ENCODE assay signal across 8 cellular contexts in the genomic region with DNA sequence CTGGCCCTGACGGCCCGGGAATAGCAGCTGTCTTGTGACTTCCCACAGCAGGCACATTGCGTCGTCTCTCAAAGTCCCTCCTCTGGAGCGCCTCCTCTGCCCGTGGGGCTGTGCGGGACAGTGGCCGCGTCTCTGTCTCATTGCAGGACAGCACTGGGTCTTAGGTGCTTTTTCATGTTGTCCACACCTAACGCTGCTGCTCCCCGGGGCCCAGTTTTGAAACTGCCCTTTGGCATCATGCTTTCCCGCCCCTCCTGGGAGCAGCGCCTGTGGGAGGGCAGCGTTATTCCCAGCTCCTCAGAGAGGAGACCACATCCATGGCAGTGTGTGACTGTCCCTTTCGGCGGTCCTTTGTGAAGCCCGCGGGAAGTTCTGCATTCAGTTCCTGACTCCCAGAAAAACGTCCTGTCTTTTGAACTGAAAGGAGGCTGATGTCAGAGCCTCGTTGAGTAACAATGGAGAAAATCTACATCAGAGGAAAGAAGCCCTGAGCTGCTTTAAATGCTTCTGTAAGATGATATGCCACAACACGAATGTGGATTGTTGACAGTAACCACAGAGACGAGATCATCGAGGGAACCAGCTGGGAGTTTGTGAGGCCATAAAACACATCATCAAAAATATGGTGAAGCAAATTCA.
DNase-seq lines count a peak whose midpoint lies in the region; ATAC-seq and TF ChIP-seq lines count a peak whose summit lies in the region.

No MANE protein-coding gene starts in this region.

- H2AFZ ChIP-seq in PC-3 (ENCODE audit: low read length) (no peak overlapping the region), trophoblast cell (ENCODE audit: insufficient read depth, low read length, poor library complexity) (no peak overlapping the region)

- H3K4me1 ChIP-seq in PC-3 (ENCODE audit: insufficient read depth, low read length), result no peaks in the 10 kb centered on the region
- peaks cover 4 to 8% of the 10 kb centered on the region in 2 experiments for H3K4me1 ChIP-seq in trophoblast cell (ENCODE audit: control insufficient read depth in 1 of 2, insufficient read depth in 2 of 2, low read length in 2 of 2)

- intact Hi-C loops in PC-3 (cut with micrococcal nuclease), result no loop called here

- H3K4me2 ChIP-seq in PC-3 (ENCODE audit: low read length), result peak overlapping the region; percentile 21; the same call in 1 of the 2 replicates
- H3K4me2 ChIP-seq in trophoblast cell (ENCODE audit: low read length), result no peak overlapping the region

- no peak overlapping the region for H3K14ac ChIP-seq in trophoblast cell (ENCODE audit: low read length)

- H3K79me1 ChIP-seq in trophoblast cell (ENCODE audit: low read length), result no peaks in the 10 kb centered on the region

- TF ChIP-seq CTCF in HFFc6 (IDR thresholded peaks at IDR 0.05) (no peak), PC-3 (conservative IDR thresholded peaks at IDR 0.05; ENCODE audit: low read depth, low read length) (no peak)

- H3K9ac ChIP-seq in PC-3 (ENCODE audit: low read length) (no peak overlapping the region), trophoblast cell (ENCODE audit: low read length) (no peak overlapping the region)

- H4K91ac ChIP-seq in trophoblast cell (ENCODE audit: low read depth, low read length), result no peak overlapping the region

- H3K27me3 Mint-ChIP-seq in HFFc6 (ENCODE audit: insufficient read depth), result peaks cover 9% of the 10 kb centered on the region

- no peak overlapping the region for H4K8ac ChIP-seq in trophoblast cell (ENCODE audit: low read depth, low read length)

- CTCF ChIA-PET in PC-3 (lab: Charles Lee), result no interaction called here

- H3K27me3 ChIP-seq in PC-3 (ENCODE audit: low read length) (peaks cover 74% of the 10 kb centered on the region), trophoblast cell (ENCODE audit: insufficient read depth, low read length) (no peaks in the 10 kb centered on the region)

- H4K20me1 ChIP-seq in PC-3 (ENCODE audit: low read length), result no peaks in the 10 kb centered on the region

- no peak overlapping the region for H2BK5ac ChIP-seq in trophoblast cell (ENCODE audit: low read depth, low read length, poor library complexity)

- H3K18ac ChIP-seq in trophoblast cell (ENCODE audit: low read length), result no peak overlapping the region

- WGBS in trophoblast cell (ENCODE audit: extremely low coverage, insufficient coverage, insufficient read length), result no CpG with 5 or more reads among the region's 23 CpGs

- no peak overlapping the region for H2BK120ac ChIP-seq in trophoblast cell (ENCODE audit: insufficient read depth, low read length, poor library complexity)

- H3K4me3 ChIP-seq in PC-3 (ENCODE audit: low read length) (no peak overlapping the region), trophoblast cell (ENCODE audit: low read depth, low read length) (no peak overlapping the region)

- no peaks in the 10 kb centered on the region for H3K4me1 Mint-ChIP-seq in HFFc6 (ENCODE audit: low read depth)

- H3K23ac ChIP-seq in trophoblast cell (ENCODE audit: low read length), result no peak overlapping the region

- no TSS peak for BruUV-seq in PC-3 (replicated peaks; lab: Mats Ljungman, UMichigan)

- no peaks in the 10 kb centered on the region for H3K36me3 ChIP-seq in PC-3 (ENCODE audit: low read depth, low read length)
- peaks cover 5 to 16% of the 10 kb centered on the region in 2 experiments for H3K36me3 ChIP-seq in trophoblast cell (ENCODE audit: control insufficient read depth in 1 of 2, insufficient read depth in 2 of 2, low read length in 2 of 2)

- H3K4ac ChIP-seq in trophoblast cell (ENCODE audit: low read depth, low read length), result no peak overlapping the region

- no peak overlapping the region for H2BK12ac ChIP-seq in trophoblast cell (ENCODE audit: low read length)

- no peak overlapping the region for H3K4me3 Mint-ChIP-seq in HFFc6

- no peaks in the 10 kb centered on the region for H3F3A ChIP-seq in PC-3 (ENCODE audit: low read length, unreplicated experiment)

- no peak overlapping the region for H3K27ac Mint-ChIP-seq in HFFc6

- H3K27ac ChIP-seq in PC-3 (ENCODE audit: low read length) (no peak overlapping the region), trophoblast cell (ENCODE audit: low read depth, low read length) (no peak overlapping the region)

- H2AK5ac ChIP-seq in trophoblast cell (ENCODE audit: low read length), result no peak overlapping the region

- no peak overlapping the region for H4K12ac ChIP-seq in trophoblast cell (ENCODE audit: low read depth, low read length)

- DNase-seq in HFFc6 (peak; percentile 24), PC-3 (no peak), globus pallidus (ENCODE audit: low spot score) (peak; percentile 42), trophoblast cell (peak; percentile 84 to 94), SW 1271 (lab: John Stamatoyannopoulos, UW) (no peak), cortex of kidney (lab: John Stamatoyannopoulos, UW) (no peak)
- no peak for DNase-seq in stimulated activated CD4-positive, alpha-beta T cell treated with anti-CD3 and anti-CD28 coated beads, Interleukin-4, amount 100 ng/mL, for 4 hours

- no peaks in the 10 kb centered on the region for H3K79me2 ChIP-seq in PC-3 (ENCODE audit: low read length)
- no peaks in the 10 kb centered on the region for H3K79me2 ChIP-seq in trophoblast cell (ENCODE audit: control insufficient read depth, insufficient read depth, low read length, poor library complexity)

- ATAC-seq in PC-3, result no peak; the same call in 1 of the 2 replicates
- no peak for ATAC-seq in activated CD4-positive, CD25-positive, alpha-beta regulatory T cell treated with anti-CD3 and anti-CD28 coated beads, Interleukin-2, amount 50 U/mL, for 24 hours

- peaks cover 13% of the 10 kb centered on the region for H3K36me3 Mint-ChIP-seq in HFFc6 (ENCODE audit: low read depth)

- peaks cover 26% of the 10 kb centered on the region for H3K9me3 Mint-ChIP-seq in HFFc6

- POLR2A ChIA-PET in PC-3 (lab: Charles Lee; ENCODE audit: unreplicated experiment), result interaction anchor here (0.6 kb wide), 1 partner anchor 144 kb away, joined by 7 read pairs; no protein-coding TSS in a partner anchor

- H3K9me3 ChIP-seq in PC-3 (ENCODE audit: low read length), result no peaks in the 10 kb centered on the region
- peaks cover 23% of the 10 kb centered on the region for H3K9me3 ChIP-seq in trophoblast cell (ENCODE audit: insufficient read depth, low read depth, low read length)

- no peaks in the 10 kb centered on the region for H3K9me2 ChIP-seq in PC-3 (replicated peaks; ENCODE audit: low read length)

Comparison
In these comparisons a context has a peak if more than half of its experiments do, and no peak if none do; other contexts are left out.
1. DNase-seq: peak in HFFc6 (single experiment), globus pallidus (single experiment) and trophoblast cell (2 of 2); none in PC-3 (single experiment), SW 1271 (0 of 2), stimulated activated CD4-positive, alpha-beta T cell treated with anti-CD3 and anti-CD28 coated beads, Interleukin-4, amount 100 ng/mL, for 4 hours (0 of 2) and cortex of kidney (single experiment).